25 cellular contexts compared by ENCODE assay signal in the genomic region with DNA sequence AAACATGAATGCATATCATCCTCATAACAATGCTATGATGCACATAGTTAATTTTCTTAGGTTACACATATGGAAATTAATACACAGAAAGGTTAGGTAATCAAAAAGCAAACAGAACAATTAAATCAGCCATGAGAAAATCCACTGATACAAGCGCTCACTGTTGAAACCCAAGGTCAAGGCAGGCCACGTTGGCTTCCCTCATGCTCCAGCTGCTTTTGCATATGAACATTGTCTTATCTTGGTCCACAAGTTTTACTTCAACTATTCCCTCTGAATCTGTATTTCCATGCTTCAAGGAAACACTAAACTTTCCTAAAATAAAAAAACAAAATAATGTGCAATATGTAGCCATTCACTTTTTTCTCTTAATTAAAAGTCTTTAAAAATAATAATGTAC. TPM values are rescaled to one million over a fixed set of nuclear protein-coding genes. Genes with fewer than 3 reads are reported as not detected.
DNase-seq lines count a peak whose midpoint lies in the region; ATAC-seq, FAIRE-seq and TF ChIP-seq lines count a peak whose summit lies in the region.
"Had no signal": no experiment of that assay in that cellular context is flagged by ENCODE, and none has a peak within 500 bp of the region (broad histone marks: within the 10 kb centered on the region; RNA-seq: fewer than 3 reads in every experiment).

No MANE protein-coding gene starts in this region.

- peak in 1 of 2 donors; percentile 70 for ATAC-seq in right cardiac atrium
- ATAC-seq: HepG2 had no signal

- intact Hi-C loops in left ventricle myocardium inferior (cut with micrococcal nuclease): no loop called here
- intact Hi-C loops in cardiac septum (cut with DNase I): no loop called here
- intact Hi-C loops in right cardiac atrium (cut with DNase I): no loop called here

- H3K36me3 ChIP-seq in left ventricle myocardium inferior: peaks cover 10% of the 10 kb centered on the region
- H3K36me3 ChIP-seq in small intestine (ENCODE audit: control insufficient read depth in 2 of 2, insufficient read depth in 2 of 2, low read length in 2 of 2): peaks cover 0 to 2% of the 10 kb centered on the region in 2 donors
- H3K36me3 ChIP-seq: BLaER1 had no signal

- H3K27ac ChIP-seq in left ventricle myocardium inferior (replicated peaks) (peak overlapping the region; percentile 56), right cardiac atrium (ENCODE audit: low read length) (no peak overlapping the region), small intestine (ENCODE audit: low read depth in 1 of 2, low read length in 1 of 2) (no peak overlapping the region)
- H3K27ac ChIP-seq: 22Rv1, BLaER1, HL-60 had no signal

- DNase-seq in DMS53 (lab: John Stamatoyannopoulos, UW): peak; percentile 15
- DNase-seq in DMS53 treated with DMSO at 0.1 percent for 48 hours (lab: John Stamatoyannopoulos, UW; ENCODE audit: unreplicated experiment): no peak
- peak; percentile 41 for DNase-seq in left ventricle myocardium inferior
- DNase-seq in cardiac septum (ENCODE audit: low spot score): no peak
- peak; percentile 27 to 75 (median 60) for DNase-seq in right cardiac atrium
- DNase-seq in DMS153 (lab: John Stamatoyannopoulos, UW): no peak
- no peak for DNase-seq in small intestine
- no peak for DNase-seq in T-helper 2 cell
- DNase-seq: ACHN; CD4-positive, alpha-beta T cell; COR-L47; DMS 273 treated with DMSO at 0.1 percent for 48 hours; H7; KG1; MV-4-11; NCI-H1105 treated with DMSO at 0.1 percent for 48 hours; NCI-H1694 treated with DMSO at 0.1 percent for 48 hours; NCI-H2081 treated with DMSO at 0.1 percent for 48 hours; NCI-H446 treated with DMSO at 0.1 percent for 48 hours; OCI-M1 had no signal

- no peaks in the 10 kb centered on the region for H3K27me3 ChIP-seq in left ventricle myocardium inferior (ENCODE audit: low read depth)
- H3K27me3 ChIP-seq in right cardiac atrium (ENCODE audit: control insufficient read depth, insufficient read depth): no peaks in the 10 kb centered on the region
- H3K27me3 ChIP-seq in small intestine (ENCODE audit: control insufficient read depth in 2 of 2, insufficient read depth in 2 of 2, low read length in 2 of 2): no peaks in the 10 kb centered on the region
- H3K27me3 ChIP-seq: BLaER1 had no signal

- 48% methylated on average over 2 of the region's 2 CpGs for WGBS in right cardiac atrium
- WGBS in small intestine, 3 donors: 33 to 56% (median 51%) methylated on average over 2 of the region's 2 CpGs

- FAIRE-seq in small intestine (lab: Jason Lieb, UNC): no peak
- FAIRE-seq: GM12892, HepG2 had no signal

- no peaks in the 10 kb centered on the region for H3K9me3 ChIP-seq in left ventricle myocardium inferior (replicated peaks)
- H3K9me3 ChIP-seq in right cardiac atrium (ENCODE audit: control insufficient read depth, low read length): no peaks in the 10 kb centered on the region
- no peaks in the 10 kb centered on the region for H3K9me3 ChIP-seq in small intestine (ENCODE audit: control insufficient read depth, low read depth)
- H3K9me3 ChIP-seq: BLaER1 had no signal

- no peak for TF ChIP-seq CTCF in left ventricle myocardium inferior (IDR thresholded peaks at IDR 0.05; ENCODE audit: borderline replicate concordance)

- peaks cover 3% of the 10 kb centered on the region for H3K4me1 ChIP-seq in left ventricle myocardium inferior
- H3K4me1 ChIP-seq in right cardiac atrium (ENCODE audit: control insufficient read depth, insufficient read depth, low read length): no peaks in the 10 kb centered on the region
- H3K4me1 ChIP-seq in small intestine (ENCODE audit: control insufficient read depth in 2 of 2, insufficient read depth in 1 of 2, low read depth in 1 of 2, low read length in 1 of 2): no peaks in the 10 kb centered on the region
- H3K4me1 ChIP-seq: BLaER1 had no signal

- no peak overlapping the region for H3K4me3 ChIP-seq in left ventricle myocardium inferior
- H3K4me3 ChIP-seq in right cardiac atrium (ENCODE audit: low read length): no peak overlapping the region
- H3K4me3 ChIP-seq in small intestine (ENCODE audit: low read depth in 1 of 2, low read length in 2 of 2): no peak overlapping the region
- H3K4me3 ChIP-seq: BLaER1 had no signal

RNA-seq across cellular contexts. Expression of gene PLA2G12A, which starts 34.5 kb away (rescaled TPM):
- total RNA-seq in left ventricle myocardium inferior (64.7 TPM), cardiac septum (37.7 TPM), right cardiac atrium (10 to 100 TPM; 57.1 to 85.0 (median 62.6) TPM)
- polyA plus RNA-seq in right cardiac atrium (50.1 TPM), small intestine (10 to 100 TPM; 11.4 to 91.9 (median 14.8) TPM)

RNA-seq across cellular contexts. Expression of gene CFI, which starts 37.4 kb away (rescaled TPM):
- 6.8 TPM for total RNA-seq in left ventricle myocardium inferior
- total RNA-seq in cardiac septum: 10.8 TPM
- total RNA-seq in right cardiac atrium: 10 to 100 TPM; 14.8 to 19.5 (median 18.5) TPM
- polyA plus RNA-seq in right cardiac atrium: 15.0 TPM
- polyA plus RNA-seq in small intestine: 10 to 100 TPM in 1 of 3 donors, 1 to 10 TPM in 2; 6.5 to 43.4 (median 8.1) TPM
- total RNA-seq: CD4-positive, alpha-beta T cell; H7 had no signal

RNA-seq across cellular contexts. Expression of gene GAR1, which starts 51.2 kb away (rescaled TPM):
- 8.6 TPM for total RNA-seq in left ventricle myocardium inferior
- total RNA-seq in cardiac septum: 7.9 TPM
- total RNA-seq in right cardiac atrium: 10 to 100 TPM in 2 of 4 donors, 1 to 10 TPM in 2; 6.5 to 10.1 (median 8.7) TPM
- 13.6 TPM for polyA plus RNA-seq in right cardiac atrium
- polyA plus RNA-seq in small intestine: 10 to 100 TPM; 12.3 to 39.6 (median 14.9) TPM

Comparison
In these comparisons a context has a peak if more than half of its experiments do, and no peak if none do; other contexts are left out.
1. DNase-seq: peak in DMS53 (single experiment), left ventricle myocardium inferior (single experiment) and right cardiac atrium (3 of 3); none in DMS53 treated with DMSO at 0.1 percent for 48 hours (single experiment), cardiac septum (single experiment), DMS153 (single experiment), small intestine (single experiment) and T-helper 2 cell (0 of 5).